In the genomic region with DNA sequence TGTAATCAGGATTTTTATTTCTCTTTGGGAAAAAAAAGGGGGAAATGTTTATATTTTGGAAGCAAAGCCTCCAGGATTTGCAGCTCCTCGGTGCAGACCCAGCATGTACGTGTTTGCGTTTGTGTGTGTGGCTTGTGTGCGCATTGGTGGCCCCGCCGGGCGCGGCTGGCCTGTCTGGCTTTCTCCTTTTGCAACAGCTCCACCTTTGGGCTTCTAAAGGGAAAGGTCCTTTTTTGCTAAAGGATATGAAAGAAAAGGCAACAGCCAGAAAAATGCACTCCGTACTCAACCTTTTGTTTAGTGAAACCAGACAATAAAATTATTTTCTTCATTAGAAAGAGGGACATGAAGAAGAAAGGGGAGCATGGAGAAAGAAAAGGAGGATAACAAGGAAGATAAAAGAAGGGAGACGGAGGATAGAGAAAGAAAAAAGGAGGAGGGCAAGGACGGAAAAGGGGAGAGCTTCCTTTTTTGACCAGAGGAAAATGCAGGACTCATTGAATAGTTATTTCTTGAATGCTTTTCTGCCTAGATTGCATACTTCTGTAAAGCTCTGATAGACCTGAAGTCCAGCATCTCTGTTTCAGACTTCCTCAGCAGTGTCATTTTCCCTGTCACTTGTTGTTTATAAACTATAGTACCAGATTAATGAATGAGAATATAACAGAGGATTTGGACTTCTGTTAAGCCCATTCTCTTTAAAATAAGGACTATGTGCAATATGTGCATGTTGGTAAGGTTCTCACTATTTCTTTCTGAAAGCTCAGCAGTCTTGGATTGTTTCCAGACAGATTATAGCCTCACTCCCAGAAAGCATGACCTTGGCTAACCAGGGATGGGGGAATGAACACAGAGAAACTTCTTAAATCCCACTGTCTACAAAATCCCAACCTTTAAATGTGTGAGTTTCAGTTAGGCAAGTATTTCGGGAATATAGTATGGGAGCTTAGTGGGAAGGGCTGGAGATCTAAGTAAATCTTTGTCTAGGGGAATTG, we compare ENCODE assay signal across 9 cellular contexts.
A peak's percentile ranks its signal among the peaks of the same experiment; 100 is the strongest.
DNase-seq lines count a peak whose midpoint lies in the region; ATAC-seq and TF ChIP-seq lines count a peak whose summit lies in the region.
"Had no signal": no experiment of that assay in that cellular context is flagged by ENCODE, and none has a peak within 500 bp of the region (broad histone marks: within the 10 kb centered on the region; RNA-seq: fewer than 3 reads in every experiment).

No MANE protein-coding gene starts in this region.

- H3K36me3 ChIP-seq in ascending aorta (no peaks in the 10 kb centered on the region), iPS-20b (ENCODE audit: insufficient read depth, low read depth, low read length) (no peaks in the 10 kb centered on the region)

- H3K4me3 ChIP-seq in ascending aorta (peak overlapping the region; percentile 36 to 39), iPS-20b (ENCODE audit: low read length) (no peak overlapping the region; the same call in 1 of the 2 replicates)

- ATAC-seq in HG02798 (IDR thresholded peaks at IDR 0.05; ENCODE audit: poor library complexity, unreplicated experiment) (peak; percentile 49), HG03139 (IDR thresholded peaks at IDR 0.05; ENCODE audit: unreplicated experiment) (no peak), GM21526 (IDR thresholded peaks at IDR 0.05; ENCODE audit: low FRiP score, unreplicated experiment) (no peak)

- H3K27ac ChIP-seq in ascending aorta = no peak overlapping the region
- no peak overlapping the region for H3K27ac ChIP-seq in iPS-20b (ENCODE audit: low read length)
- H3K27ac ChIP-seq: KMS-11 had no signal

- DNase-seq in DMS114 treated with DMSO at 0.1 percent for 48 hours (lab: John Stamatoyannopoulos, UW; ENCODE audit: unreplicated experiment) (peak; percentile 35), NCI-H2171 treated with DMSO at 0.1 percent for 48 hours (lab: John Stamatoyannopoulos, UW) (peak; percentile 78), ascending aorta (ENCODE audit: low spot score in 2 of 2) (no peak), superior temporal gyrus (ENCODE audit: extremely low spot score) (peak; percentile 74)

- H3K4me1 ChIP-seq in ascending aorta = no peaks in the 10 kb centered on the region
- H3K4me1 ChIP-seq in iPS-20b (ENCODE audit: insufficient read depth, low read length) = peaks cover 5% of the 10 kb centered on the region; the same call in 1 of the 2 replicates

- H3K27me3 ChIP-seq in ascending aorta (no peaks in the 10 kb centered on the region), iPS-20b (ENCODE audit: insufficient read depth, low read length) (no peaks in the 10 kb centered on the region)

- peak in 2 of 3 experiments; percentile 25 to 47 for TF ChIP-seq CTCF in ascending aorta (IDR thresholded peaks at IDR 0.05)

- H3K9ac ChIP-seq in iPS-20b (ENCODE audit: low read depth, low read length) = peak overlapping the region; percentile 19; the same call in 1 of the 2 replicates
- H3K9ac ChIP-seq: KMS-11 had no signal

- intact Hi-C loops in ascending aorta (cut with DNase I) = no loop called here

- H3K9me3 ChIP-seq in ascending aorta (no peaks in the 10 kb centered on the region), iPS-20b (ENCODE audit: insufficient read depth, low read depth, low read length) (no peaks in the 10 kb centered on the region)

Comparison
In these comparisons a context has a peak if more than half of its experiments do, and no peak if none do; other contexts are left out.
1. DNase-seq: peak in DMS114 treated with DMSO at 0.1 percent for 48 hours (single experiment), NCI-H2171 treated with DMSO at 0.1 percent for 48 hours (single experiment) and superior temporal gyrus (single experiment); none in ascending aorta (0 of 2).